Comparison of ENCODE assay signal across 1 cellular context in the genomic region with DNA sequence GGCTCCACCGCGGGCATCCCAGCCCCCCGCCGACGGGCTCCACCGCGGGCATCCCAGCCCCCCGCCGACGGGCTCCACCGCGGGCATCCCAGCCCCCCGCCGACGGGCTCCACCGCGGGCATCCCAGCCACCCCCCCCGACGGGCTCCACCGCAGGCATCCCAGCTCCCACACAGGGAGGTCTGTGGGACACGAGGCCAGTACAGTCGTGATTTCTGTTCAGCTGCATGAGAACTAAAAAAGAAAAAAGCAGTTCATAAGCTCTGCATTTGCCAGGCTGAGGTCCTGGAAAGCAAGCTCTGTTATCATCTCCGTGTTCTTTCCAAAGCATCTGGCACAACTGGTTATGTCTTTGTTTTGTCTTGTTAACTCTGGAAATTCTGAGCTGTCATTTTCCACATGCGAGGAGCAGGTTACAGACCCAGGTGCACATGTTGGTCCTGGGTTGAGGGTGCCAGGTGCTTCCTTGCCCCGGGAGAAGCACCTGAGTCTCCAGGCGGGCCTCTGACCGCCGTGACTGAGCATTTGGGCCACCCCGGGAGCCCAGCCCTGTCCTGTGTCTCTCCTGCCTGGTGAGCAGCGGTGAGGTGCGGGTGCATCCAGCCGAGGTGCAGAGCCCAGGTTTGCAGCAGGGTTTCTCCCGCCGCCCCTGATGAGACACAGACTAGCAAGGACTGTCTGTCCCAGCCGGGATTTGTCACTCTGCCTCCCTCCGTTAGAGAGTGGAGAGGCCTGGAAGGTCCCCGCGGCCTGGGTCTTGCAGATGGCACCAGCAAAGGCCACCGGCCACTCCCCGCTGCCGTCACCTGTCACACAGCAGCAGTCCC.
TF ChIP-seq lines count a peak whose summit lies in the region.

No MANE protein-coding gene starts in this region.

TF ChIP-seq in IMR-90, 13 proteins besides CTCF, POLR2A, EP300 and RAD21:
- TF ChIP-seq RFX5 (IDR thresholded peaks at IDR 0.05; ENCODE audit: low read depth, low read length) = no peak
TF ChIP-seq in IMR-90: peak in this region for 0.
